In genomic region chr12:99444859-99445316, GRCh38 we compare ENCODE assay signal across 15 cellular contexts.
DNase-seq lines count a peak whose midpoint lies in the region; ATAC-seq, FAIRE-seq and TF ChIP-seq lines count a peak whose summit lies in the region.
"Had no signal": no experiment of that assay in that cellular context is flagged by ENCODE, and none has a peak within 500 bp of the region (broad histone marks: within the 10 kb centered on the region; RNA-seq: fewer than 3 reads in every experiment).

No MANE protein-coding gene starts in this region.

- H3K9me3 ChIP-seq in astrocyte (ENCODE audit: insufficient read depth, low read depth, low read length), result no peaks in the 10 kb centered on the region
- H3K9me3 ChIP-seq: pancreas had no signal

- H3K4me2 ChIP-seq in astrocyte (ENCODE audit: low read length), result no peak overlapping the region

- no peaks in the 10 kb centered on the region for H3K9me3 Mint-ChIP-seq in astrocyte (ENCODE audit: unreplicated experiment)

- peak; percentile 5 for FAIRE-seq in astrocyte (lab: Jason Lieb, UNC)
- FAIRE-seq: colon, pancreas had no signal

- no peak overlapping the region for H3K4me3 ChIP-seq in astrocyte (ENCODE audit: insufficient read depth, low read depth, low read length)
- H3K4me3 ChIP-seq: pancreas had no signal

- ATAC-seq in GM19463 (IDR thresholded peaks at IDR 0.05; ENCODE audit: unreplicated experiment) (peak; percentile 90), HG03175 (IDR thresholded peaks at IDR 0.05; ENCODE audit: unreplicated experiment) (peak; percentile 71)
- ATAC-seq: pancreas had no signal

- H2AFZ ChIP-seq in astrocyte (ENCODE audit: low read depth, low read length), result no peak overlapping the region

- no peak overlapping the region for H3K27ac Mint-ChIP-seq in astrocyte (ENCODE audit: unreplicated experiment)
- H3K27ac Mint-ChIP-seq: activated naive CD8-positive, alpha-beta T cell treated with anti-CD3 and anti-CD28 coated beads, Interleukin-2, amount 10 ng/mL, durations not matched to agents 7 days and 5 days; memory B cell; type B pancreatic cell had no signal

- no peaks in the 10 kb centered on the region for H4K20me1 ChIP-seq in astrocyte (ENCODE audit: insufficient read depth, low read length)

- H3K4me3 Mint-ChIP-seq in astrocyte (ENCODE audit: unreplicated experiment), result no peak overlapping the region
- H3K4me3 Mint-ChIP-seq: activated naive CD8-positive, alpha-beta T cell treated with anti-CD3 and anti-CD28 coated beads, Interleukin-2, amount 10 ng/mL, durations not matched to agents 7 days and 5 days; memory B cell; type B pancreatic cell had no signal

- H3K27ac ChIP-seq in astrocyte (ENCODE audit: low read depth, low read length), result no peak overlapping the region
- H3K27ac ChIP-seq: pancreas had no signal

- DNase-seq in AG08395 (ENCODE audit: low spot score), result peak; percentile 3
- peak; percentile 44 for DNase-seq in astrocyte (ENCODE audit: low read depth)
- DNase-seq in stimulated activated CD4-positive, alpha-beta T cell treated with anti-CD3 and anti-CD28 coated beads, Interleukin-4, amount 100 ng/mL, for 1 hour, result no peak
- no peak for DNase-seq in cerebellar cortex (ENCODE audit: low spot score)
- no peak for DNase-seq in COLO668 (lab: John Stamatoyannopoulos, UW; ENCODE audit: unreplicated experiment)
- DNase-seq in middle frontal gyrus (ENCODE audit: extremely low spot score, low spot score), result no peak
- DNase-seq: activated CD8-positive, alpha-beta memory T cell treated with anti-CD3 and anti-CD28 coated beads, Interleukin-2, amount 50 U/mL, for 4 hours; activated naive CD8-positive, alpha-beta T cell treated with anti-CD3 and anti-CD28 coated beads, Interleukin-2, amount 10 ng/mL, durations not matched to agents 7 days and 5 days; HCEC 1CT; pancreas had no signal

- H3K79me2 ChIP-seq in astrocyte (ENCODE audit: insufficient read depth, low read length), result no peaks in the 10 kb centered on the region

- H3K27me3 Mint-ChIP-seq in astrocyte (ENCODE audit: low read depth, unreplicated experiment), result no peaks in the 10 kb centered on the region
- H3K27me3 Mint-ChIP-seq: activated naive CD8-positive, alpha-beta T cell treated with anti-CD3 and anti-CD28 coated beads, Interleukin-2, amount 10 ng/mL, durations not matched to agents 7 days and 5 days; memory B cell; type B pancreatic cell had no signal

- H3K36me3 ChIP-seq in astrocyte (ENCODE audit: insufficient read depth, low read length), result no peaks in the 10 kb centered on the region
- H3K36me3 ChIP-seq: pancreas had no signal

- no peaks in the 10 kb centered on the region for H3K4me1 ChIP-seq in astrocyte (ENCODE audit: insufficient read depth, low read length)
- H3K4me1 ChIP-seq: pancreas had no signal

- H3K9ac ChIP-seq in astrocyte (ENCODE audit: low read length), result no peak overlapping the region

- H3K4me1 Mint-ChIP-seq in astrocyte (ENCODE audit: low read depth, unreplicated experiment), result peaks cover 8% of the 10 kb centered on the region
- H3K4me1 Mint-ChIP-seq: activated naive CD8-positive, alpha-beta T cell treated with anti-CD3 and anti-CD28 coated beads, Interleukin-2, amount 10 ng/mL, durations not matched to agents 7 days and 5 days; memory B cell had no signal

- no peaks in the 10 kb centered on the region for H3K27me3 ChIP-seq in astrocyte (ENCODE audit: insufficient read depth, low read length)
- H3K27me3 ChIP-seq: pancreas had no signal

- TF ChIP-seq CTCF in astrocyte (IDR thresholded peaks at IDR 0.05; ENCODE audit: insufficient read depth, low read depth, low read length), result no peak

- H3K36me3 Mint-ChIP-seq in astrocyte (ENCODE audit: low read depth, unreplicated experiment), result no peaks in the 10 kb centered on the region
- H3K36me3 Mint-ChIP-seq: activated naive CD8-positive, alpha-beta T cell treated with anti-CD3 and anti-CD28 coated beads, Interleukin-2, amount 10 ng/mL, durations not matched to agents 7 days and 5 days; memory B cell; type B pancreatic cell had no signal

Comparison
In these comparisons a context has a peak if more than half of its experiments do, and no peak if none do; other contexts are left out.
1. DNase-seq: peak in AG08395 (single experiment) and astrocyte (single experiment); none in stimulated activated CD4-positive, alpha-beta T cell treated with anti-CD3 and anti-CD28 coated beads, Interleukin-4, amount 100 ng/mL, for 1 hour (single experiment), cerebellar cortex (single experiment), COLO668 (single experiment) and middle frontal gyrus (single experiment).